ENCODE assay signal across 1 cellular context in genomic region chr5:66144074-66144798, GRCh38.
A peak's percentile ranks its signal among the peaks of the same experiment; 100 is the strongest.
TF ChIP-seq lines count a peak whose summit lies in the region.

TSS of gene SREK1 (plus strand) at chr5:66144300. CDS start at chr5:66144377, 77 bp downstream.

TF ChIP-seq in GM12878, 131 proteins besides CTCF, POLR2A, EP300 and RAD21 (continued from another document and continues in another):
- TF ChIP-seq E2F8 (IDR thresholded peaks at IDR 0.05; ENCODE audit: low read depth, partially characterized antibody) (no peak), MEF2B (IDR thresholded peaks at IDR 0.05; ENCODE audit: partially characterized antibody, poor library complexity, severe bottlenecking) (peak; percentile 35), HDGF (IDR thresholded peaks at IDR 0.05) (0 out of 2 replicates have a peak, but pooled peaks have one; percentile 43), IRF4 (IDR thresholded peaks at IDR 0.05; ENCODE audit: low read depth, low read length) (no peak), BHLHE40 (IDR thresholded peaks at IDR 0.05; ENCODE audit: borderline replicate concordance in 1 of 2, low read depth in 2 of 2, low read length in 1 of 2) (peak; percentile 69 to 96), CEBPB (IDR thresholded peaks at IDR 0.05; ENCODE audit: borderline replicate concordance in 1 of 2, low read depth in 2 of 2, low read length in 2 of 2) (0 out of 4 replicates have a peak, but pooled peaks of 1 of the 2 experiments have one; percentile 27), ZNF207 (IDR thresholded peaks at IDR 0.05; ENCODE audit: borderline replicate concordance) (no peak; the same call in 1 of the 2 replicates), TBL1XR1 (IDR thresholded peaks at IDR 0.05; ENCODE audit: low read depth, low read length) (peak; percentile 73; the same call in 1 of the 2 replicates), TARDBP (IDR thresholded peaks at IDR 0.05; ENCODE audit: borderline replicate concordance) (no peak), TAF1 (IDR thresholded peaks at IDR 0.05; ENCODE audit: borderline replicate concordance, low read depth, low read length) (peak; percentile 80; the same call in 1 of the 2 replicates), IKZF2 (IDR thresholded peaks at IDR 0.05) (peak; percentile 92), WRNIP1 (IDR thresholded peaks at IDR 0.05; ENCODE audit: borderline replicate concordance, low read depth, low read length) (no peak), NRF1 (conservative IDR thresholded peaks at IDR 0.05; ENCODE audit: low read depth, low read length) (no peak), CREM (IDR thresholded peaks at IDR 0.05; ENCODE audit: low read depth) (peak; percentile 78; the same call in 1 of the 2 replicates), PRDM15 (CRISPR knock-in tag; IDR thresholded peaks at IDR 0.05) (peak; percentile 89; the same call in 1 of the 2 replicates), ZBED1 (IDR thresholded peaks at IDR 0.05; ENCODE audit: borderline replicate concordance) (no peak), SUZ12 (IDR thresholded peaks at IDR 0.05; ENCODE audit: unreplicated experiment) (no peak), FOXK2 (IDR thresholded peaks at IDR 0.05) (no peak), TCF12 (IDR thresholded peaks at IDR 0.05; ENCODE audit: low read depth, low read length) (no peak), ZZZ3 (IDR thresholded peaks at IDR 0.05; ENCODE audit: control insufficient read depth, insufficient read length, low read depth) (no peak), DPF2 (IDR thresholded peaks at IDR 0.05) (peak; percentile 92), REST (IDR thresholded peaks at IDR 0.05; ENCODE audit: low read depth, low read length) (no peak), HDAC6 (IDR thresholded peaks at IDR 0.05; ENCODE audit: unreplicated experiment) (no peak), ATF7 (IDR thresholded peaks at IDR 0.05; ENCODE audit: low read depth) (no peak), SP1 (IDR thresholded peaks at IDR 0.05; ENCODE audit: low read depth, low read length) (peak; percentile 14), SKIL (IDR thresholded peaks at IDR 0.05; ENCODE audit: low read depth, poor library complexity, severe bottlenecking) (no peak), GABPA (IDR thresholded peaks at IDR 0.05; ENCODE audit: low read depth) (no peak), ELK1 (IDR thresholded peaks at IDR 0.05; ENCODE audit: low read depth, low read length) (peak; percentile 98), HSF1 (IDR thresholded peaks at IDR 0.05; ENCODE audit: low read depth, low read length) (no peak), JUNB (IDR thresholded peaks at IDR 0.05) (no peak), CEBPZ (IDR thresholded peaks at IDR 0.05; ENCODE audit: low read depth, low read length) (no peak), STAT3 (IDR thresholded peaks at IDR 0.05; ENCODE audit: low read depth, low read length) (no peak), ATF3 (IDR thresholded peaks at IDR 0.05; ENCODE audit: borderline replicate concordance, extremely low read depth, low read depth, low read length) (peak; percentile 38; the same call in 1 of the 2 replicates), RELB (IDR thresholded peaks at IDR 0.05; ENCODE audit: low read depth) (peak; percentile 88), ESRRA (IDR thresholded peaks at IDR 0.05; ENCODE audit: low read length) (no peak)
